Comparison of ENCODE assay signal across 24 cellular contexts in the genomic region with DNA sequence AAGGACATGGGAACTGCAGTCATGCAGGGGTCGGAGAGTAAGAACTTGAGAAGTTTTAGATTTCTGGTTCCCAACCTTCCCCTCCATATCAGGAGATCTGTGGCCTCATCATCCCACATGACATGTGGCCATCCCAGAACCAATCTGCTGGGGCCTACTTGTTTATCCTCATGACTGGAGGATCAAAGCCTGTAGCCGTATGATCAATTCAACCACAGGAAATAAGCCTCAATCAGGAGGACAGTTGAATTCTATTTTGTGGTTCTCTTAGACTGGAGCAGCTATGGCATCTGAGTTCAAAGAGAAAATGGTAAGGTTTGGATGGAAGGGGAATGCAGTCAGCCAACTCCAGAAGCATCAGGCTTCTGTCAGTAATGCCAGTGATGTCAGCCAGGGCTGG.
"Had no signal": no experiment of that assay in that cellular context is flagged by ENCODE, and none has a peak within 500 bp of the region (broad histone marks: within the 10 kb centered on the region; RNA-seq: fewer than 3 reads in every experiment).

No MANE protein-coding gene starts in this region.

- H3K4me3 Mint-ChIP-seq: activated CD4-positive, alpha-beta memory T cell treated with anti-CD3 and anti-CD28 coated beads for 36 hours; activated CD4-positive, alpha-beta T cell treated with anti-CD3 and anti-CD28 coated beads, Interleukin-2, amount 10 ng/mL, durations not matched to agents 7 days and 5 days; activated naive CD4-positive, alpha-beta T cell treated with anti-CD3 and anti-CD28 coated beads for 36 hours; activated naive CD8-positive, alpha-beta T cell; activated T-cell treated with anti-CD3 and anti-CD28 coated beads, Interleukin-2, amount 50 U/mL, for 4 hours; activated T-helper 17 cell treated with anti-CD3 and anti-CD28 coated beads, Interleukin-2, amount 50 U/mL, for 72 hours had no signal

- H3K9me3 ChIP-seq: MG63 had no signal

- H3K27ac ChIP-seq: SK-N-MC, VCaP had no signal

- H3K36me3 Mint-ChIP-seq: activated CD4-positive, alpha-beta memory T cell treated with anti-CD3 and anti-CD28 coated beads for 36 hours had no signal

- H3K4me1 Mint-ChIP-seq: activated T-helper 17 cell treated with anti-CD3 and anti-CD28 coated beads, Interleukin-2, amount 50 U/mL, for 72 hours had no signal

- H3K27ac Mint-ChIP-seq: activated CD4-positive, alpha-beta memory T cell treated with anti-CD3 and anti-CD28 coated beads for 36 hours; activated CD4-positive, alpha-beta T cell treated with anti-CD3 and anti-CD28 coated beads, Interleukin-2, amount 10 ng/mL, durations not matched to agents 7 days and 5 days; activated naive CD4-positive, alpha-beta T cell treated with anti-CD3 and anti-CD28 coated beads for 36 hours; activated naive CD8-positive, alpha-beta T cell; activated T-helper 17 cell treated with anti-CD3 and anti-CD28 coated beads, Interleukin-2, amount 50 U/mL, for 72 hours had no signal

- H3K27me3 ChIP-seq: MG63 had no signal

- H3K9me3 Mint-ChIP-seq: activated CD4-positive, alpha-beta memory T cell treated with anti-CD3 and anti-CD28 coated beads for 36 hours; activated naive CD4-positive, alpha-beta T cell treated with anti-CD3 and anti-CD28 coated beads for 36 hours; activated T-cell treated with anti-CD3 and anti-CD28 coated beads, Interleukin-2, amount 50 U/mL, for 4 hours; activated T-helper 17 cell treated with anti-CD3 and anti-CD28 coated beads, Interleukin-2, amount 50 U/mL, for 72 hours had no signal

- ATAC-seq: activated T-cell treated with anti-CD3 and anti-CD28 coated beads, Interleukin-2, amount 50 U/mL, for 4 hours; activated T-helper 17 cell treated with anti-CD3 and anti-CD28 coated beads, Interleukin-2, amount 50 U/mL, for 72 hours; PC-3 had no signal

- H3K4me3 ChIP-seq: MG63, SK-N-MC had no signal

- FAIRE-seq: RCC 7860 had no signal

- H3K36me3 ChIP-seq: MG63 had no signal

- DNase-seq: activated CD4-positive, alpha-beta memory T cell treated with anti-CD3 and anti-CD28 coated beads for 36 hours; activated CD4-positive, alpha-beta T cell treated with anti-CD3 and anti-CD28 coated beads, Interleukin-2, amount 10 ng/mL, durations not matched to agents 7 days and 5 days; activated CD4-positive, CD25-positive, alpha-beta regulatory T cell; activated CD8-positive, alpha-beta memory T cell treated with anti-CD3 and anti-CD28 coated beads for 24 hours; activated gamma-delta T cell; activated naive CD4-positive, alpha-beta T cell treated with anti-CD3 and anti-CD28 coated beads for 36 hours; activated T-cell treated with anti-CD3 and anti-CD28 coated beads, Interleukin-2, amount 50 U/mL, for 4 hours; amygdala; cerebellar nuclear complex; MG63; MV-4-11; NCI-H1105; NCI-H1436; NCI-H1694 treated with DMSO at 0.1 percent for 48 hours; NCI-H2029 treated with DMSO at 0.1 percent for 48 hours; NCI-H510A treated with DMSO at 0.1 percent for 48 hours; PC-3; SIG-M5; T-helper 1 cell had no signal
